In the genomic region with DNA sequence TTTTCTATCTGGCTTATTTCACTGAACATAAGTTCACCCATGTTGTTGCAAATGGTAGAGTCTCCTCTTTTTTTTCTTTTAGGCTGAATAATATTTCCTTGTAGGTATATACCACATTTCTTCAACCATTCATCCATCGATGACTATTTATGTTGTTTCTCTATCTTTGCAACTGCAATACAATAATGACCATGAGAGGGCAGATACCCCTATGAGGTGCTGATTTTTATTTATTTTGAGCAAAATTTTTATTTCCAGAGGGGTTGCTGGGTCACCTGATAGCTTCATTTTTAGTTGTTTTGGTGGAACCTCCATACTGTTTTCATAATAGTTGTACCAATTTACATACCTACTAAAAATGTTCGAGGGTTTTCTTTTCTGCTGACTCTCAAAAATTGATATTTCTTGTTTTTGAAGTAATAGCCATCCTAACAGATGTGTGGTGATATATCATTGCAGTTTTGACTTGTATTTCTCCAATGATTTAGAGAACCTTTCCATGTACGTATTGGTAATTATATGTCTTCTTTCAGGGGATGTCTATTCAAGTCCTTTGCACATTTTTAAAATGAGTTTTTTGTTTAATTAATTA, we compare ENCODE assay signal across 21 cellular contexts.
DNase-seq lines count a peak whose midpoint lies in the region; ATAC-seq and TF ChIP-seq lines count a peak whose summit lies in the region.
"Had no signal": no experiment of that assay in that cellular context is flagged by ENCODE, and none has a peak within 500 bp of the region (broad histone marks: within the 10 kb centered on the region; RNA-seq: fewer than 3 reads in every experiment).

No MANE protein-coding gene starts in this region.

- no peaks in the 10 kb centered on the region for H3K27me3 ChIP-seq in DOHH2 (ENCODE audit: control insufficient read depth, low read length)
- H3K27me3 ChIP-seq in neural progenitor cell: no peaks in the 10 kb centered on the region

- H3K27me3 Mint-ChIP-seq in chondrocyte (ENCODE audit: low read depth) (no peaks in the 10 kb centered on the region), neural progenitor cell (ENCODE audit: insufficient read depth, low read depth) (no peaks in the 10 kb centered on the region)
- H3K27me3 Mint-ChIP-seq in activated CD8-positive, alpha-beta memory T cell treated with anti-CD3 and anti-CD28 coated beads, Interleukin-2, amount 10 ng/mL, durations not matched to agents 7 days and 5 days: no peaks in the 10 kb centered on the region
- H3K27me3 Mint-ChIP-seq: dendritic cell treated with granulocyte-macrophage colony-stimulating factor and Interleukin-4, amounts not matched to agents 40 ng/mL and 50 ng/mL, for 4 days; naive B cell had no signal

- H3K4me3 Mint-ChIP-seq in chondrocyte (ENCODE audit: unreplicated experiment) (no peak overlapping the region), neural progenitor cell (no peak overlapping the region)
- H3K4me3 Mint-ChIP-seq in activated CD8-positive, alpha-beta memory T cell treated with anti-CD3 and anti-CD28 coated beads, Interleukin-2, amount 10 ng/mL, durations not matched to agents 7 days and 5 days: no peak overlapping the region
- H3K4me3 Mint-ChIP-seq: dendritic cell treated with granulocyte-macrophage colony-stimulating factor and Interleukin-4, amounts not matched to agents 40 ng/mL and 50 ng/mL, for 4 days; naive B cell had no signal

- H3K4me1 Mint-ChIP-seq in chondrocyte (ENCODE audit: low read depth) (no peaks in the 10 kb centered on the region), neural progenitor cell (no peaks in the 10 kb centered on the region)
- no peaks in the 10 kb centered on the region for H3K4me1 Mint-ChIP-seq in activated CD8-positive, alpha-beta memory T cell treated with anti-CD3 and anti-CD28 coated beads, Interleukin-2, amount 10 ng/mL, durations not matched to agents 7 days and 5 days
- H3K4me1 Mint-ChIP-seq: naive B cell had no signal

- H3K4me2 ChIP-seq in DOHH2 (ENCODE audit: low read length): no peak overlapping the region
- H3K4me2 ChIP-seq in OCI-LY7 (ENCODE audit: low read length): no peak overlapping the region
- no peak overlapping the region for H3K4me2 ChIP-seq in neural progenitor cell

- H3K9me3 Mint-ChIP-seq in chondrocyte (ENCODE audit: low read depth) (peaks cover 8% of the 10 kb centered on the region), neural progenitor cell (peaks cover 5% of the 10 kb centered on the region)
- peaks cover 4% of the 10 kb centered on the region for H3K9me3 Mint-ChIP-seq in activated CD8-positive, alpha-beta memory T cell treated with anti-CD3 and anti-CD28 coated beads, Interleukin-2, amount 10 ng/mL, durations not matched to agents 7 days and 5 days (ENCODE audit: low read depth)

- CTCF ChIA-PET in OCI-LY7 (lab: Charles Lee; ENCODE audit: unreplicated experiment): no interaction called here
- CTCF ChIA-PET in activated CD8-positive, alpha-beta memory T cell treated with anti-CD3 and anti-CD28 coated beads, Interleukin-2, amount 10 ng/mL, durations not matched to agents 7 days and 5 days (lab: Charles Lee): no interaction called here

- no peak overlapping the region for H2AFZ ChIP-seq in OCI-LY7 (ENCODE audit: low read length)
- no peak overlapping the region for H2AFZ ChIP-seq in neural progenitor cell (replicated peaks)

- intact Hi-C loops in OCI-LY7 (cut with micrococcal nuclease; ENCODE audit: unreplicated experiment): no loop called here

- ATAC-seq in HG03439 (IDR thresholded peaks at IDR 0.05; ENCODE audit: unreplicated experiment): no peak
- no peak for ATAC-seq in activated CD8-positive, alpha-beta memory T cell treated with anti-CD3 and anti-CD28 coated beads, Interleukin-2, amount 10 ng/mL, durations not matched to agents 7 days and 5 days

- H3K4me1 ChIP-seq in DOHH2 (ENCODE audit: control insufficient read depth, low read length) (no peaks in the 10 kb centered on the region), OCI-LY7 (ENCODE audit: insufficient read depth, low read length, poor library complexity, severe bottlenecking) (no peaks in the 10 kb centered on the region), neural progenitor cell (no peaks in the 10 kb centered on the region)
- H3K4me1 ChIP-seq: HAP-1 had no signal

- DNase-seq in OCI-LY7 (ENCODE audit: low spot score) (peak; percentile 12), chondrocyte (ENCODE audit: low spot score) (no peak), neural progenitor cell (ENCODE audit: low spot score) (no peak), iPS-NIHi11 (ENCODE audit: low spot score) (no peak)
- no peak for DNase-seq in activated CD8-positive, alpha-beta memory T cell treated with anti-CD3 and anti-CD28 coated beads, Interleukin-2, amount 10 ng/mL, durations not matched to agents 7 days and 5 days
- DNase-seq: activated CD4-positive, alpha-beta T cell treated with anti-CD3 and anti-CD28 coated beads, Interleukin-2, amount 50 U/mL, for 1 hour; activated naive CD4-positive, alpha-beta T cell; anterior cingulate cortex; C1 segment of cervical spinal cord; erythroblast; naive B cell; NCI-H1694 treated with DMSO at 0.1 percent for 48 hours; NCI-H510A; posterior cingulate gyrus had no signal

- H3K36me3 Mint-ChIP-seq in chondrocyte (ENCODE audit: low read depth) (no peaks in the 10 kb centered on the region), neural progenitor cell (no peaks in the 10 kb centered on the region)
- no peaks in the 10 kb centered on the region for H3K36me3 Mint-ChIP-seq in activated CD8-positive, alpha-beta memory T cell treated with anti-CD3 and anti-CD28 coated beads, Interleukin-2, amount 10 ng/mL, durations not matched to agents 7 days and 5 days
- H3K36me3 Mint-ChIP-seq: naive B cell had no signal

- H4K20me1 ChIP-seq in DOHH2 (ENCODE audit: control insufficient read depth, insufficient read depth, low read depth, low read length): no peaks in the 10 kb centered on the region
- H4K20me1 ChIP-seq in OCI-LY7 (ENCODE audit: insufficient read depth, low read length): no peaks in the 10 kb centered on the region
- H4K20me1 ChIP-seq in neural progenitor cell (ENCODE audit: low read depth): no peaks in the 10 kb centered on the region

- H3K27ac ChIP-seq in DOHH2 (ENCODE audit: low read depth, low read length) (no peak overlapping the region), OCI-LY7 (ENCODE audit: low read depth, low read length, poor library complexity, severe bottlenecking) (no peak overlapping the region), neural progenitor cell (no peak overlapping the region)
- H3K27ac ChIP-seq: SK-N-MC, thoracic aorta had no signal

- BruUV-seq in OCI-LY7 (replicated peaks; lab: Mats Ljungman, UMichigan): no TSS peak

- no peak overlapping the region for H3K9ac ChIP-seq in neural progenitor cell

- POLR2A ChIA-PET in OCI-LY7 (lab: Charles Lee): no interaction called here

- H3K9me3 ChIP-seq in DOHH2 (ENCODE audit: control insufficient read depth, insufficient read depth, low read length) (no peaks in the 10 kb centered on the region), OCI-LY7 (ENCODE audit: low read length) (peaks cover 1% of the 10 kb centered on the region), neural progenitor cell (ENCODE audit: low read depth) (peaks cover 10% of the 10 kb centered on the region)
- H3K9me3 ChIP-seq: HAP-1, thoracic aorta had no signal

- H3K9me2 ChIP-seq in DOHH2 (replicated peaks; ENCODE audit: control insufficient read depth, low read length) (no peaks in the 10 kb centered on the region), OCI-LY7 (ENCODE audit: insufficient read depth, low read length) (no peaks in the 10 kb centered on the region)

- H3K27ac Mint-ChIP-seq in chondrocyte (ENCODE audit: unreplicated experiment) (no peak overlapping the region), neural progenitor cell (no peak overlapping the region)
- no peak overlapping the region for H3K27ac Mint-ChIP-seq in activated CD8-positive, alpha-beta memory T cell treated with anti-CD3 and anti-CD28 coated beads, Interleukin-2, amount 10 ng/mL, durations not matched to agents 7 days and 5 days
- H3K27ac Mint-ChIP-seq: dendritic cell treated with granulocyte-macrophage colony-stimulating factor and Interleukin-4, amounts not matched to agents 40 ng/mL and 50 ng/mL, for 4 days; naive B cell had no signal

- H3K36me3 ChIP-seq in DOHH2 (ENCODE audit: control insufficient read depth, low read length) (no peaks in the 10 kb centered on the region), OCI-LY7 (ENCODE audit: insufficient read depth, low read length) (no peaks in the 10 kb centered on the region), neural progenitor cell (no peaks in the 10 kb centered on the region)
- H3K36me3 ChIP-seq: HAP-1, thoracic aorta had no signal

- H3F3A ChIP-seq in DOHH2 (ENCODE audit: control insufficient read depth, insufficient read depth) (no peaks in the 10 kb centered on the region), neural progenitor cell (ENCODE audit: low read depth) (no peaks in the 10 kb centered on the region)

- H3K4me3 ChIP-seq in DOHH2 (ENCODE audit: low read length) (no peak overlapping the region), OCI-LY7 (ENCODE audit: low read depth, low read length, poor library complexity, severe bottlenecking) (no peak overlapping the region), neural progenitor cell (no peak overlapping the region)
- H3K4me3 ChIP-seq: HAP-1, lung, SK-N-MC, thoracic aorta had no signal

- no peaks in the 10 kb centered on the region for H3K79me2 ChIP-seq in DOHH2 (ENCODE audit: control insufficient read depth, low read length)
- no peaks in the 10 kb centered on the region for H3K79me2 ChIP-seq in OCI-LY7 (ENCODE audit: insufficient read depth, low read depth, low read length)
- H3K79me2 ChIP-seq in neural progenitor cell (ENCODE audit: low read depth): no peaks in the 10 kb centered on the region

- peak; percentile 45 for TF ChIP-seq CTCF in DOHH2 (IDR thresholded peaks at IDR 0.05; ENCODE audit: low read depth, low read length, poor library complexity, severe bottlenecking)
- peak; percentile 73 for TF ChIP-seq CTCF in OCI-LY7 (conservative IDR thresholded peaks at IDR 0.05; ENCODE audit: low read length)
- TF ChIP-seq CTCF in chondrocyte (IDR thresholded peaks at IDR 0.05): peak; percentile 73
- TF ChIP-seq CTCF in neural progenitor cell (IDR thresholded peaks at IDR 0.05): peak; percentile 36
